ENCODE assay signal across 9 cellular contexts in the genomic region with DNA sequence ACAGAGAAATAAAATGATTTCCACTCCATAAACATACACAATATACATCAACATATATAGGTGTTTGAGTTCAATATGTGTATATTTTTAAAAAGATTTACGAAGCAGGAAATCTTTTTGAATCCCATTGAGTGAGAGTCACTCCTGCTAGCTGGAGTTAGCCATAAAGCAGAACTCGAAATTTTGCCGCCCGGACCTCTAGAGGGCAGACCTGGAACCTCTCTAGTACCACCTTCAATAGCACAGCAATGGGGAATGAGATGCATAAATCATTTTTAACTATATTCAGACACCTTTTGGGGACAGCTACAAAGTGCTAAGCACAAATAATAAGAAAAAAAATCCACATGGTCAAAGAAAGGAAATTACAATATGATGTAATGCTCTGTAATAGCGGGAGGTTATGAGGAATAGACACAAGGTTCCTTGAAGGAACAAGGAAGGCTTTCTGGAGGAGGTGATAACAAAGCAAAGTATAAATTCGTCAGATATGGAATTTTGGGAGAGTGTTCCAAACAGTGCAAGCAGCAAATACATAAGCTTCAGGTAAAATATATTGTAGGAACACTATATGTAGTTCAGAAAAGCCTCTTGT.
DNase-seq lines count a peak whose midpoint lies in the region; ATAC-seq, FAIRE-seq and TF ChIP-seq lines count a peak whose summit lies in the region.
"Had no signal": no experiment of that assay in that cellular context is flagged by ENCODE, and none has a peak within 500 bp of the region (broad histone marks: within the 10 kb centered on the region; RNA-seq: fewer than 3 reads in every experiment).

No MANE protein-coding gene starts in this region.

- no peaks in the 10 kb centered on the region for H3K9me2 ChIP-seq in MM.1S (replicated peaks; ENCODE audit: insufficient read depth, low read length)

- no peak overlapping the region for H3K4me3 Mint-ChIP-seq in activated CD8-positive, alpha-beta T cell treated with anti-CD3 and anti-CD28 coated beads, Interleukin-2, amount 10 ng/mL, durations not matched to agents 7 days and 5 days
- H3K4me3 Mint-ChIP-seq in activated T-cell treated with anti-CD3 and anti-CD28 coated beads, Interleukin-2, amount 50 U/mL, for 72 hours: no peak overlapping the region

- H3K36me3 ChIP-seq in H7 (replicated peaks; ENCODE audit: control insufficient read depth, insufficient read depth, low read length) (no peaks in the 10 kb centered on the region), MM.1S (replicated peaks; ENCODE audit: insufficient read depth, low read length) (no peaks in the 10 kb centered on the region), keratinocyte (ENCODE audit: control insufficient read depth in 2 of 2, extremely low read depth in 1 of 2, insufficient read depth in 2 of 2, low read length in 2 of 2) (no peaks in the 10 kb centered on the region)
- H3K36me3 ChIP-seq: BLaER1 treated with 17β-estradiol and CSF1 and Interleukin-3, amounts not matched to agents 10 nM and 100 nM had no signal

- DNase-seq in NCI-H2029 (lab: John Stamatoyannopoulos, UW): peak; percentile 11
- no peak for DNase-seq in NCI-H2029 treated with DMSO at 0.1 percent for 48 hours (lab: John Stamatoyannopoulos, UW)
- DNase-seq in H7: peak; percentile 15
- DNase-seq in MM.1S: peak; percentile 32
- peak; percentile 24 for DNase-seq in activated CD8-positive, alpha-beta T cell treated with anti-CD3 and anti-CD28 coated beads, Interleukin-2, amount 10 ng/mL, durations not matched to agents 7 days and 5 days
- no peak for DNase-seq in keratinocyte (ENCODE audit: low read depth, low spot score)
- no peak for DNase-seq in activated T-cell treated with anti-CD3 and anti-CD28 coated beads, Interleukin-2, amount 50 U/mL, for 72 hours
- no peak for DNase-seq in stimulated activated CD4-positive, alpha-beta T cell treated with anti-CD3 and anti-CD28 coated beads, Interleukin-12 subunit alpha, Interleukin-12 subunit beta, amount 100 ng/mL, for 4 hours

- H3K9me1 ChIP-seq in keratinocyte (ENCODE audit: control insufficient read depth, extremely low read depth, insufficient read depth, low read length): no peaks in the 10 kb centered on the region

- no peaks in the 10 kb centered on the region for H3K27me3 Mint-ChIP-seq in activated CD8-positive, alpha-beta T cell treated with anti-CD3 and anti-CD28 coated beads, Interleukin-2, amount 10 ng/mL, durations not matched to agents 7 days and 5 days (ENCODE audit: low read depth)
- no peaks in the 10 kb centered on the region for H3K27me3 Mint-ChIP-seq in activated T-cell treated with anti-CD3 and anti-CD28 coated beads, Interleukin-2, amount 50 U/mL, for 72 hours (ENCODE audit: low read depth)

- H3K79me2 ChIP-seq in MM.1S (ENCODE audit: low read length): no peaks in the 10 kb centered on the region
- no peaks in the 10 kb centered on the region for H3K79me2 ChIP-seq in keratinocyte (ENCODE audit: control insufficient read depth, insufficient read depth, low read length)

- H3K9me3 ChIP-seq in MM.1S (replicated peaks; ENCODE audit: insufficient read depth, low read length) (no peaks in the 10 kb centered on the region), keratinocyte (ENCODE audit: control insufficient read depth, low read depth, low read length) (no peaks in the 10 kb centered on the region)

- no peak for ATAC-seq in activated CD8-positive, alpha-beta T cell treated with anti-CD3 and anti-CD28 coated beads, Interleukin-2, amount 10 ng/mL, durations not matched to agents 7 days and 5 days
- no peak for ATAC-seq in activated T-cell treated with anti-CD3 and anti-CD28 coated beads, Interleukin-2, amount 50 U/mL, for 72 hours (replicated peaks in 1 of 2)

- no peaks in the 10 kb centered on the region for H3K4me1 Mint-ChIP-seq in activated CD8-positive, alpha-beta T cell treated with anti-CD3 and anti-CD28 coated beads, Interleukin-2, amount 10 ng/mL, durations not matched to agents 7 days and 5 days (ENCODE audit: low read depth)
- H3K4me1 Mint-ChIP-seq in activated T-cell treated with anti-CD3 and anti-CD28 coated beads, Interleukin-2, amount 50 U/mL, for 72 hours (ENCODE audit: low read depth): no peaks in the 10 kb centered on the region

- TF ChIP-seq CTCF in MM.1S (IDR thresholded peaks at IDR 0.05; ENCODE audit: low read length) (peak; percentile 52), keratinocyte (optimal IDR thresholded peaks at IDR 0.05 in 1 of 3, IDR thresholded peaks at IDR 0.05 in 1 of 3, conservative IDR thresholded peaks at IDR 0.05 in 1 of 3; ENCODE audit: extremely low read depth in 1 of 3, insufficient read depth in 2 of 3, low read length in 3 of 3) (peak; percentile 59 to 66 (median 60))

- H3K4me2 ChIP-seq in MM.1S (ENCODE audit: low read depth, low read length) (no peak overlapping the region), keratinocyte (ENCODE audit: control insufficient read depth, extremely low read depth, insufficient read depth, low read depth, low read length) (no peak overlapping the region)
- H3K4me2 ChIP-seq: BLaER1 treated with 17β-estradiol and CSF1 and Interleukin-3, amounts not matched to agents 10 nM and 100 nM had no signal

- CTCF ChIA-PET in activated CD8-positive, alpha-beta T cell treated with anti-CD3 and anti-CD28 coated beads, Interleukin-2, amount 10 ng/mL, durations not matched to agents 7 days and 5 days (lab: Charles Lee): no interaction called here

- H3K4me3 ChIP-seq in H7 (ENCODE audit: insufficient read depth, low read depth, low read length): no peak overlapping the region
- H3K4me3 ChIP-seq in MM.1S (ENCODE audit: low read length): no peak overlapping the region
- H3K4me3 ChIP-seq in keratinocyte (ENCODE audit: control insufficient read depth in 2 of 3, extremely low read depth in 1 of 3, insufficient read depth in 2 of 3, low read depth in 1 of 3, low read length in 3 of 3): no peak overlapping the region
- H3K4me3 ChIP-seq: BLaER1 treated with 17β-estradiol and CSF1 and Interleukin-3, amounts not matched to agents 10 nM and 100 nM had no signal

- H2AFZ ChIP-seq in MM.1S (ENCODE audit: low read length) (no peak overlapping the region), keratinocyte (ENCODE audit: control insufficient read depth, low read length) (no peak overlapping the region)

- H3K9me3 Mint-ChIP-seq in activated CD8-positive, alpha-beta T cell treated with anti-CD3 and anti-CD28 coated beads, Interleukin-2, amount 10 ng/mL, durations not matched to agents 7 days and 5 days (ENCODE audit: insufficient read depth): no peaks in the 10 kb centered on the region
- H3K9me3 Mint-ChIP-seq in activated T-cell treated with anti-CD3 and anti-CD28 coated beads, Interleukin-2, amount 50 U/mL, for 72 hours: no peaks in the 10 kb centered on the region

- H3K27ac ChIP-seq in MM.1S (ENCODE audit: low read length) (no peak overlapping the region), keratinocyte (ENCODE audit: control insufficient read depth, insufficient read depth, low read length) (no peak overlapping the region)
- H3K27ac ChIP-seq: BLaER1 treated with 17β-estradiol and CSF1 and Interleukin-3, amounts not matched to agents 10 nM and 100 nM had no signal

- H3K27ac Mint-ChIP-seq in activated CD8-positive, alpha-beta T cell treated with anti-CD3 and anti-CD28 coated beads, Interleukin-2, amount 10 ng/mL, durations not matched to agents 7 days and 5 days: no peak overlapping the region
- H3K27ac Mint-ChIP-seq in activated T-cell treated with anti-CD3 and anti-CD28 coated beads, Interleukin-2, amount 50 U/mL, for 72 hours: no peak overlapping the region

- no peak overlapping the region for H3K9ac ChIP-seq in MM.1S (ENCODE audit: low read length)
- H3K9ac ChIP-seq in keratinocyte (ENCODE audit: control insufficient read depth, extremely low read depth, insufficient read depth, low read length): no peak overlapping the region
- H3K9ac ChIP-seq: BLaER1 treated with 17β-estradiol and CSF1 and Interleukin-3, amounts not matched to agents 10 nM and 100 nM had no signal

- dilution Hi-C loops in keratinocyte (cut with MboI; ENCODE audit: extremely low pct_ligation_motif_present, low sequenced_read_pairs): no loop called here

- POLR2A ChIA-PET in activated CD8-positive, alpha-beta T cell treated with anti-CD3 and anti-CD28 coated beads, Interleukin-2, amount 10 ng/mL, durations not matched to agents 7 days and 5 days (lab: Charles Lee): no interaction called here

- no peak for FAIRE-seq in keratinocyte (lab: Jason Lieb, UNC)

- H3K27me3 ChIP-seq in H7 (ENCODE audit: control insufficient read depth, insufficient read depth, low read length): no peaks in the 10 kb centered on the region
- no peaks in the 10 kb centered on the region for H3K27me3 ChIP-seq in MM.1S (replicated peaks; ENCODE audit: insufficient read depth, low read length)
- no peaks in the 10 kb centered on the region for H3K27me3 ChIP-seq in keratinocyte (ENCODE audit: control insufficient read depth, extremely low read depth, insufficient read depth, low read length)
- H3K27me3 ChIP-seq: BLaER1 treated with 17β-estradiol and CSF1 and Interleukin-3, amounts not matched to agents 10 nM and 100 nM had no signal

- no peaks in the 10 kb centered on the region for H3F3A ChIP-seq in MM.1S (ENCODE audit: insufficient read depth, low read length)

- no peaks in the 10 kb centered on the region for H3K36me3 Mint-ChIP-seq in activated CD8-positive, alpha-beta T cell treated with anti-CD3 and anti-CD28 coated beads, Interleukin-2, amount 10 ng/mL, durations not matched to agents 7 days and 5 days (ENCODE audit: low read depth)
- no peaks in the 10 kb centered on the region for H3K36me3 Mint-ChIP-seq in activated T-cell treated with anti-CD3 and anti-CD28 coated beads, Interleukin-2, amount 50 U/mL, for 72 hours (ENCODE audit: insufficient read depth in 2 of 2)

- H4K20me1 ChIP-seq in MM.1S (ENCODE audit: insufficient read depth, low read length) (no peaks in the 10 kb centered on the region), keratinocyte (ENCODE audit: control insufficient read depth, extremely low read depth, insufficient read depth, low read length) (no peaks in the 10 kb centered on the region)
- H4K20me1 ChIP-seq: BLaER1 treated with 17β-estradiol and CSF1 and Interleukin-3, amounts not matched to agents 10 nM and 100 nM had no signal

- H3K4me1 ChIP-seq in MM.1S (ENCODE audit: low read length) (peaks cover 26% of the 10 kb centered on the region), keratinocyte (ENCODE audit: control insufficient read depth, extremely low read depth, insufficient read depth, low read length) (no peaks in the 10 kb centered on the region)

Comparison
In these comparisons a context has a peak if more than half of its experiments do, and no peak if none do; other contexts are left out.
1. DNase-seq: peak in NCI-H2029 (single experiment), H7 (single experiment), MM.1S (single experiment) and activated CD8-positive, alpha-beta T cell treated with anti-CD3 and anti-CD28 coated beads, Interleukin-2, amount 10 ng/mL, durations not matched to agents 7 days and 5 days (single experiment); none in NCI-H2029 treated with DMSO at 0.1 percent for 48 hours (single experiment), keratinocyte (single experiment), activated T-cell treated with anti-CD3 and anti-CD28 coated beads, Interleukin-2, amount 50 U/mL, for 72 hours (0 of 2) and stimulated activated CD4-positive, alpha-beta T cell treated with anti-CD3 and anti-CD28 coated beads, Interleukin-12 subunit alpha, Interleukin-12 subunit beta, amount 100 ng/mL, for 4 hours (single experiment).